ENCODE assay signal across 7 cellular contexts in genomic region chr19:872266-872951, GRCh38. TPM values are rescaled to one million over a fixed set of nuclear protein-coding genes. Genes with fewer than 3 reads are reported as not detected.
DNase-seq lines count a peak whose midpoint lies in the region; ATAC-seq, FAIRE-seq and TF ChIP-seq lines count a peak whose summit lies in the region.
"Had no signal": no experiment of that assay in that cellular context is flagged by ENCODE, and none has a peak within 500 bp of the region (broad histone marks: within the 10 kb centered on the region; RNA-seq: fewer than 3 reads in every experiment).

No MANE protein-coding gene starts in this region.

- CTCF ChIA-PET in MCF 10A (lab: Yijun Ruan, JAX) = interaction anchor here (0.6 kb wide), 1 partner anchor 73 kb away, joined by 3 read pairs; no protein-coding TSS in a partner anchor

- H3K9me3 ChIP-seq in ovary = no peaks in the 10 kb centered on the region

- no peaks in the 10 kb centered on the region for H3K27me3 ChIP-seq in ovary

- no peaks in the 10 kb centered on the region for H3K9me3 Mint-ChIP-seq in MCF 10A (ENCODE audit: unreplicated experiment)

- peaks cover 40% of the 10 kb centered on the region for H3K36me3 Mint-ChIP-seq in MCF 10A (ENCODE audit: insufficient read depth, unreplicated experiment)

- H3K4me3 ChIP-seq in ovary = no peak overlapping the region

- no peak for TF ChIP-seq POLR2A in GM12892 (IDR thresholded peaks at IDR 0.05; ENCODE audit: low read depth, low read length)
- no peak for TF ChIP-seq POLR2A in ovary (IDR thresholded peaks at IDR 0.05)

- intact Hi-C loops in MCF 10A (cut with micrococcal nuclease) (loop anchor here (5.0 kb wide), 1 partner anchor 40 kb away; the partner anchor contains the start of gene R3HDM4), ovary (cut with DNase I) (no loop called here)

- H3K36me3 ChIP-seq in ovary = no peaks in the 10 kb centered on the region

- no TSS peak for BruUV-seq in MCF 10A (replicated peaks; lab: Mats Ljungman, UMichigan)

- no peak for TF ChIP-seq EP300 in ovary (IDR thresholded peaks at IDR 0.05)

- DNase-seq in GM12892 (ENCODE audit: insufficient read length) (peak; percentile 97), RKO (ENCODE audit: low spot score) (peak; percentile 69), MCF 10A (ENCODE audit: unreplicated experiment) (peak; percentile 95), ovary (peak; percentile 63 to 78 (median 74)), NCI-H2107 treated with DMSO at 0.1 percent for 48 hours (lab: John Stamatoyannopoulos, UW; ENCODE audit: unreplicated experiment) (no peak)

- H3K27ac Mint-ChIP-seq in MCF 10A (ENCODE audit: low read depth, unreplicated experiment) = peak overlapping the region; percentile 64

- ATAC-seq in GM19397 (IDR thresholded peaks at IDR 0.05; ENCODE audit: unreplicated experiment) = no peak

- H3K4me1 ChIP-seq in ovary (ENCODE audit: insufficient read depth) = peaks cover 17% of the 10 kb centered on the region

- WGBS in ovary, 3 donors = 29 to 62% (median 59%) methylated on average over 26 to 27 of the region's 27 CpGs

- H3K4me3 Mint-ChIP-seq in MCF 10A (ENCODE audit: unreplicated experiment) = peak overlapping the region; percentile 75

- no peak for FAIRE-seq in GM12892 (lab: Jason Lieb, UNC)

- peaks cover 24% of the 10 kb centered on the region for H3K4me1 Mint-ChIP-seq in MCF 10A (ENCODE audit: insufficient read depth, unreplicated experiment)

- no peak for TF ChIP-seq CTCF in MCF 10A (IDR thresholded peaks at IDR 0.05; ENCODE audit: unreplicated experiment)
- no peak for TF ChIP-seq CTCF in ovary (IDR thresholded peaks at IDR 0.05)

- peak overlapping the region; percentile 33 to 59 for H3K27ac ChIP-seq in ovary

- no peaks in the 10 kb centered on the region for H3K27me3 Mint-ChIP-seq in MCF 10A (ENCODE audit: insufficient read depth, unreplicated experiment)

- POLR2A ChIA-PET in MCF 10A (lab: Yijun Ruan, JAX) = interaction anchor here (1.0 kb wide), 1 partner anchor 51 kb away, joined by 3 read pairs; no protein-coding TSS in a partner anchor

RNA-seq across cellular contexts. Expression of gene CFD, which starts 12.9 kb away (rescaled TPM):
- polyA plus RNA-seq in GM12892 (2012; ENCODE audit: missing spikeins) = not detected
- total RNA-seq in MCF 10A (2022) = 0.88 and 1.1 TPM in 2 replicates
- total RNA-seq in ovary = 100 to 1,000 TPM in 2 of 7 donors, 10 to 100 TPM in 3, 1 to 10 TPM in 2; 3.8 to 287 (median 25.3) TPM
- 100 to 1,000 TPM in 1 of 2 donors, 10 to 100 TPM in 1; 39.2 to 335 TPM for polyA plus RNA-seq in ovary

RNA-seq across cellular contexts. Expression of gene ELANE, which starts 20.3 kb away (rescaled TPM):
- polyA plus RNA-seq in GM12892 (2012; ENCODE audit: missing spikeins) = not detected
- total RNA-seq in MCF 10A (2022) = not detected in 2 replicates
- under 1 TPM in 3 of 7 donors, not detected in 4; 0.27 to 0.72 (median 0.34) TPM for total RNA-seq in ovary
- polyA plus RNA-seq in ovary = under 1 TPM in 1 of 2 donors, not detected in 1; 0.59 TPM
- total RNA-seq: T-helper 2 cell treated with Interferon-gamma antibody and Interleukin-4, amounts not matched to agents 100 ng/mL and 5 ng/mL, for 36 hours had no signal

RNA-seq across cellular contexts. Expression of gene MED16, which starts 20.6 kb away (rescaled TPM):
- 7.4 TPM for polyA plus RNA-seq in GM12892 (2012; ENCODE audit: missing spikeins)
- total RNA-seq in MCF 10A (2022) (52.7 and 61.0 TPM in 2 replicates), ovary (10 to 100 TPM; 33.1 to 75.4 (median 59.3) TPM)
- 10 to 100 TPM in 1 of 2 donors, under 1 TPM in 1; 0.62 to 42.9 TPM for polyA plus RNA-seq in ovary

RNA-seq across cellular contexts. Expression of gene RNU6-9, which starts 20.9 kb away (rescaled TPM):
- polyA plus RNA-seq in GM12892 (2012; ENCODE audit: missing spikeins) = not detected
- total RNA-seq in MCF 10A (2022) (not detected in 2 replicates), ovary (not detected)
- not detected for polyA plus RNA-seq in ovary
- total RNA-seq: T-helper 2 cell treated with Interferon-gamma antibody and Interleukin-4, amounts not matched to agents 100 ng/mL and 5 ng/mL, for 36 hours had no signal

RNA-seq across cellular contexts. Expression of gene PRTN3, which starts 31.6 kb away (rescaled TPM):
- polyA plus RNA-seq in GM12892 (2012; ENCODE audit: missing spikeins) = not detected
- not detected in 2 replicates for total RNA-seq in MCF 10A (2022)
- total RNA-seq in ovary = under 1 TPM in 1 of 7 donors, not detected in 6; 0.41 TPM
- not detected for polyA plus RNA-seq in ovary
- total RNA-seq: T-helper 2 cell treated with Interferon-gamma antibody and Interleukin-4, amounts not matched to agents 100 ng/mL and 5 ng/mL, for 36 hours had no signal
